ENCODE assay signal across 19 cellular contexts in the genomic region with DNA sequence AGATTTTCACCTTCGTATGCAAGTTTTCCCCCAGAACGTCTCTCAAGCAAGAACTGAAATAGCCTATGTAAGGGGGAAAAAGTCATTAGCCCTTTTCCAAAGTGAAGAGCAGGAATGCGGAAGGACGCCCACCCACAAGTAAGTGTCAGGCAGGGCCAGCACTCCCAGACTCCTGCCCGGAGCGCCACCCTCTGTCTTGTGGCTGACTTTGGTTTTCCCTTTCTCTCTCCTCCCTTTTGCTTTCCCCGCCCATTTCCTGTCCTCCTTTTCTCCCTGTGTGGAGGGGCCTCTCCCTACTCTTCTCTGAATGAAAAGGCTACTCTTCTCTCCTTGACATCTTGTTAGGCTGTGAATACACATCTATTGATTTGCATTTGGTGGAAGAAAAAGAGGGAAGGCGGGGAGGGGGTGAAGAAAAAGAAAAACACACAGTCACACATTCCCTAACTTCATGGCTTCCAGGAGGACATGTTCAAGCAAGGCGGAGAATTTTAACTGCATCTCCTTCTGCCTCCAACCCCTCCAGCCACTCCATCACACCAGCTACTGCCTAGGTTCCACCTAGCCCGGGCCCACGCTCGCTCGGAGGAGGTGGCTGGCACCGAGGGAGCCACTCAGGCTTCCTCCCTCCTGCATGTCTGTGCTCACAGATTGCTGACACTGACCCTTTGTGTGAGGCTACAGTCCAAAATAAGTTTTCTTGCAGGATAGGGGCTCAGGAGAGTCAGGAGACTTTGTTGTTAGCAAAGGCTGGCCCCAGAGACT. TPM values are rescaled to one million over a fixed set of nuclear protein-coding genes. Genes with fewer than 3 reads are reported as not detected.
DNase-seq lines count a peak whose midpoint lies in the region; ATAC-seq and TF ChIP-seq lines count a peak whose summit lies in the region.
"Had no signal": no experiment of that assay in that cellular context is flagged by ENCODE, and none has a peak within 500 bp of the region (broad histone marks: within the 10 kb centered on the region; RNA-seq: fewer than 3 reads in every experiment).

No MANE protein-coding gene starts in this region.

- peak; percentile 44 for DNase-seq in endothelial cell (ENCODE audit: low spot score)
- peak; percentile 89 for DNase-seq in islet precursor cell
- no peak for DNase-seq in progenitor cell of endocrine pancreas (ENCODE audit: low spot score, unreplicated experiment)
- no peak for DNase-seq in NOMO-1 treated with DMSO at 0.1 percent for 48 hours (lab: John Stamatoyannopoulos, UW; ENCODE audit: unreplicated experiment)
- DNase-seq in AG20443 (ENCODE audit: low spot score): no peak
- DNase-seq in activated CD8-positive, alpha-beta memory T cell treated with anti-CD3 and anti-CD28 coated beads, Interleukin-2, amount 10 ng/mL, durations not matched to agents 7 days and 5 days: no peak
- no peak for DNase-seq in erythroblast (lab: John Stamatoyannopoulos, UW)
- DNase-seq: activated CD4-positive, alpha-beta memory T cell treated with anti-CD3 and anti-CD28 coated beads for 36 hours; activated gamma-delta T cell; brain microvascular endothelial cell; heart right ventricle; KG1; NCI-H748 treated with DMSO at 0.1 percent for 48 hours; OCI-M1; Right ventricle myocardium superior had no signal

- peak overlapping the region; percentile 33 for H3K4me3 ChIP-seq in HUES48 (ENCODE audit: low read depth, low read length)
- H3K4me3 ChIP-seq: heart right ventricle had no signal

- no peak overlapping the region for H3K4me3 Mint-ChIP-seq in endothelial cell (ENCODE audit: unreplicated experiment)
- H3K4me3 Mint-ChIP-seq in progenitor cell of endocrine pancreas (ENCODE audit: low read depth): no peak overlapping the region
- no peak overlapping the region for H3K4me3 Mint-ChIP-seq in activated CD8-positive, alpha-beta memory T cell treated with anti-CD3 and anti-CD28 coated beads, Interleukin-2, amount 10 ng/mL, durations not matched to agents 7 days and 5 days
- H3K4me3 Mint-ChIP-seq: activated CD4-positive, alpha-beta memory T cell treated with anti-CD3 and anti-CD28 coated beads for 36 hours had no signal

- no peaks in the 10 kb centered on the region for H3K9me3 Mint-ChIP-seq in endothelial cell (ENCODE audit: unreplicated experiment)
- no peaks in the 10 kb centered on the region for H3K9me3 Mint-ChIP-seq in progenitor cell of endocrine pancreas (ENCODE audit: low read depth)
- H3K9me3 Mint-ChIP-seq in activated CD8-positive, alpha-beta memory T cell treated with anti-CD3 and anti-CD28 coated beads, Interleukin-2, amount 10 ng/mL, durations not matched to agents 7 days and 5 days (ENCODE audit: low read depth): no peaks in the 10 kb centered on the region
- H3K9me3 Mint-ChIP-seq: activated CD4-positive, alpha-beta memory T cell treated with anti-CD3 and anti-CD28 coated beads for 36 hours had no signal

- peak overlapping the region; percentile 92 for H3K27ac ChIP-seq in HUES48 (ENCODE audit: low read depth, low read length)
- H3K27ac ChIP-seq: brain microvascular endothelial cell, heart right ventricle, parathyroid adenoma had no signal

- peaks cover 56% of the 10 kb centered on the region for H3K4me1 ChIP-seq in HUES48 (ENCODE audit: control insufficient read depth, insufficient read depth, low read length)
- H3K4me1 ChIP-seq: heart right ventricle, parathyroid adenoma had no signal

- H3K36me3 Mint-ChIP-seq in endothelial cell (ENCODE audit: low read depth, unreplicated experiment): no peaks in the 10 kb centered on the region
- no peaks in the 10 kb centered on the region for H3K36me3 Mint-ChIP-seq in progenitor cell of endocrine pancreas (ENCODE audit: insufficient read depth)
- H3K36me3 Mint-ChIP-seq in activated CD8-positive, alpha-beta memory T cell treated with anti-CD3 and anti-CD28 coated beads, Interleukin-2, amount 10 ng/mL, durations not matched to agents 7 days and 5 days: no peaks in the 10 kb centered on the region
- H3K36me3 Mint-ChIP-seq: activated CD4-positive, alpha-beta memory T cell treated with anti-CD3 and anti-CD28 coated beads for 36 hours had no signal

- peak; percentile 16 for TF ChIP-seq CTCF in endothelial cell (IDR thresholded peaks at IDR 0.05; ENCODE audit: unreplicated experiment)
- peak; percentile 22 for TF ChIP-seq CTCF in progenitor cell of endocrine pancreas (IDR thresholded peaks at IDR 0.05; ENCODE audit: unreplicated experiment)

- H3K36me3 ChIP-seq in HUES48 (ENCODE audit: control insufficient read depth, insufficient read depth, low read length): no peaks in the 10 kb centered on the region
- H3K36me3 ChIP-seq: brain microvascular endothelial cell, heart right ventricle had no signal

- peaks cover 35% of the 10 kb centered on the region for H3K4me1 Mint-ChIP-seq in endothelial cell (ENCODE audit: unreplicated experiment)
- H3K4me1 Mint-ChIP-seq in progenitor cell of endocrine pancreas (ENCODE audit: low read depth): peaks cover 7% of the 10 kb centered on the region
- no peaks in the 10 kb centered on the region for H3K4me1 Mint-ChIP-seq in activated CD8-positive, alpha-beta memory T cell treated with anti-CD3 and anti-CD28 coated beads, Interleukin-2, amount 10 ng/mL, durations not matched to agents 7 days and 5 days

- CTCF ChIA-PET in activated CD8-positive, alpha-beta memory T cell treated with anti-CD3 and anti-CD28 coated beads, Interleukin-2, amount 10 ng/mL, durations not matched to agents 7 days and 5 days (lab: Charles Lee): no interaction called here

- peak overlapping the region; percentile 52; the same call in 1 of the 2 replicates for H3K9ac ChIP-seq in HUES48 (ENCODE audit: low read depth, low read length)
- H3K9ac ChIP-seq: parathyroid adenoma had no signal

- no peak for TF ChIP-seq POLR2A in erythroblast (IDR thresholded peaks at IDR 0.05; ENCODE audit: low read length)

- H3K27me3 ChIP-seq in HUES48 (ENCODE audit: control insufficient read depth, insufficient read depth, low read length): no peaks in the 10 kb centered on the region
- H3K27me3 ChIP-seq: brain microvascular endothelial cell had no signal

- no peak for ATAC-seq in activated CD8-positive, alpha-beta memory T cell treated with anti-CD3 and anti-CD28 coated beads, Interleukin-2, amount 10 ng/mL, durations not matched to agents 7 days and 5 days
- ATAC-seq: HCT116, heart right ventricle had no signal

- H3K27me3 Mint-ChIP-seq in endothelial cell (ENCODE audit: unreplicated experiment) (peaks cover 7% of the 10 kb centered on the region), progenitor cell of endocrine pancreas (peaks cover 13% of the 10 kb centered on the region)
- no peaks in the 10 kb centered on the region for H3K27me3 Mint-ChIP-seq in activated CD8-positive, alpha-beta memory T cell treated with anti-CD3 and anti-CD28 coated beads, Interleukin-2, amount 10 ng/mL, durations not matched to agents 7 days and 5 days
- H3K27me3 Mint-ChIP-seq: activated CD4-positive, alpha-beta memory T cell treated with anti-CD3 and anti-CD28 coated beads for 36 hours had no signal

- no peaks in the 10 kb centered on the region for H3K9me3 ChIP-seq in HUES48 (ENCODE audit: control insufficient read depth, insufficient read depth, low read length)
- H3K9me3 ChIP-seq: heart right ventricle had no signal

- H3K27ac Mint-ChIP-seq in endothelial cell (ENCODE audit: unreplicated experiment): no peak overlapping the region
- H3K27ac Mint-ChIP-seq in progenitor cell of endocrine pancreas: no peak overlapping the region
- H3K27ac Mint-ChIP-seq in activated CD8-positive, alpha-beta memory T cell treated with anti-CD3 and anti-CD28 coated beads, Interleukin-2, amount 10 ng/mL, durations not matched to agents 7 days and 5 days: no peak overlapping the region
- H3K27ac Mint-ChIP-seq: activated CD4-positive, alpha-beta memory T cell treated with anti-CD3 and anti-CD28 coated beads for 36 hours had no signal

RNA-seq across cellular contexts. Expression of gene OPCML, which starts 9.2 kb away (rescaled TPM):
- 4.1 TPM for total RNA-seq in endothelial cell (ENCODE audit: unreplicated experiment)
- 0.82 and 1.7 TPM in 2 replicates for total RNA-seq in progenitor cell of endocrine pancreas
- total RNA-seq in activated CD8-positive, alpha-beta memory T cell treated with anti-CD3 and anti-CD28 coated beads, Interleukin-2, amount 10 ng/mL, durations not matched to agents 7 days and 5 days: not detected
- total RNA-seq: activated CD4-positive, alpha-beta memory T cell treated with anti-CD3 and anti-CD28 coated beads for 36 hours; lung microvascular endothelial cell had no signal

Comparison
In these comparisons a context has a peak if more than half of its experiments do, and no peak if none do; other contexts are left out.
1. DNase-seq: peak in endothelial cell (single experiment) and islet precursor cell (single experiment); none in progenitor cell of endocrine pancreas (single experiment), NOMO-1 treated with DMSO at 0.1 percent for 48 hours (single experiment), AG20443 (single experiment), activated CD8-positive, alpha-beta memory T cell treated with anti-CD3 and anti-CD28 coated beads, Interleukin-2, amount 10 ng/mL, durations not matched to agents 7 days and 5 days (single experiment) and erythroblast (0 of 2).